In genomic region chr10:124688889-124689670, GRCh38 we compare ENCODE assay signal across 9 cellular contexts. TPM values are rescaled to one million over a fixed set of nuclear protein-coding genes. Genes with fewer than 3 reads are reported as not detected.
DNase-seq lines count a peak whose midpoint lies in the region; ATAC-seq lines count a peak whose summit lies in the region.
"Had no signal": no experiment of that assay in that cellular context is flagged by ENCODE, and none has a peak within 500 bp of the region (broad histone marks: within the 10 kb centered on the region; RNA-seq: fewer than 3 reads in every experiment).

No MANE protein-coding gene starts in this region.

- DNase-seq in activated T-cell treated with anti-CD3 and anti-CD28 coated beads, Interleukin-2, amount 50 U/mL, for 72 hours, result peak; percentile 81 to 84
- DNase-seq in natural killer cell treated with Interleukin-12 subunit alpha and Interleukin-12 subunit beta and Interleukin-15 and Interleukin-18, amount 100 ng/mL, for 72 hours (ENCODE audit: low spot score), result peak; percentile 88
- DNase-seq in SIG-M5 (lab: John Stamatoyannopoulos, UW) (no peak), Ammon's horn (ENCODE audit: low spot score) (no peak), NCI-H748 treated with DMSO at 0.1 percent for 48 hours (lab: John Stamatoyannopoulos, UW) (no peak), NCI-H774 (lab: John Stamatoyannopoulos, UW) (no peak)
- DNase-seq: IMR-90 had no signal

- peaks cover 92% of the 10 kb centered on the region for H3K4me1 Mint-ChIP-seq in activated T-cell treated with anti-CD3 and anti-CD28 coated beads, Interleukin-2, amount 50 U/mL, for 72 hours (ENCODE audit: low read depth)
- H3K4me1 Mint-ChIP-seq in natural killer cell treated with Interleukin-12 subunit alpha and Interleukin-12 subunit beta and Interleukin-15 and Interleukin-18, amount 100 ng/mL, for 72 hours (ENCODE audit: low read depth in 2 of 2), result peaks cover 68 to 84% of the 10 kb centered on the region in 2 donors

- peak overlapping the region; percentile 64 for H3K27ac Mint-ChIP-seq in activated T-cell treated with anti-CD3 and anti-CD28 coated beads, Interleukin-2, amount 50 U/mL, for 72 hours
- H3K27ac Mint-ChIP-seq in natural killer cell treated with Interleukin-12 subunit alpha and Interleukin-12 subunit beta and Interleukin-15 and Interleukin-18, amount 100 ng/mL, for 72 hours, result peak overlapping the region; percentile 91 to 98

- no peaks in the 10 kb centered on the region for H3K27me3 Mint-ChIP-seq in activated T-cell treated with anti-CD3 and anti-CD28 coated beads, Interleukin-2, amount 50 U/mL, for 72 hours (ENCODE audit: low read depth)
- no peaks in the 10 kb centered on the region for H3K27me3 Mint-ChIP-seq in natural killer cell treated with Interleukin-12 subunit alpha and Interleukin-12 subunit beta and Interleukin-15 and Interleukin-18, amount 100 ng/mL, for 72 hours

- H3K36me3 Mint-ChIP-seq in activated T-cell treated with anti-CD3 and anti-CD28 coated beads, Interleukin-2, amount 50 U/mL, for 72 hours (ENCODE audit: insufficient read depth in 2 of 2), result peaks cover 15 to 25% of the 10 kb centered on the region in 2 donors
- peaks cover 6% of the 10 kb centered on the region for H3K36me3 Mint-ChIP-seq in natural killer cell treated with Interleukin-12 subunit alpha and Interleukin-12 subunit beta and Interleukin-15 and Interleukin-18, amount 100 ng/mL, for 72 hours

- no peaks in the 10 kb centered on the region for H3K9me3 Mint-ChIP-seq in activated T-cell treated with anti-CD3 and anti-CD28 coated beads, Interleukin-2, amount 50 U/mL, for 72 hours
- H3K9me3 Mint-ChIP-seq in natural killer cell treated with Interleukin-12 subunit alpha and Interleukin-12 subunit beta and Interleukin-15 and Interleukin-18, amount 100 ng/mL, for 72 hours, result no peaks in the 10 kb centered on the region

- H3K4me3 Mint-ChIP-seq in activated T-cell treated with anti-CD3 and anti-CD28 coated beads, Interleukin-2, amount 50 U/mL, for 72 hours, result peak overlapping the region; percentile 77 to 79
- peak overlapping the region; percentile 79 for H3K4me3 Mint-ChIP-seq in natural killer cell treated with Interleukin-12 subunit alpha and Interleukin-12 subunit beta and Interleukin-15 and Interleukin-18, amount 100 ng/mL, for 72 hours

- ATAC-seq in GM19328 (IDR thresholded peaks at IDR 0.05; ENCODE audit: unreplicated experiment), result peak; percentile 92
- ATAC-seq in HG03103 (IDR thresholded peaks at IDR 0.05; ENCODE audit: low read depth, unreplicated experiment), result peak; percentile 95
- peak; percentile 87 to 92 for ATAC-seq in activated T-cell treated with anti-CD3 and anti-CD28 coated beads, Interleukin-2, amount 50 U/mL, for 72 hours (replicated peaks in 1 of 2)
- peak; percentile 97 for ATAC-seq in natural killer cell treated with Interleukin-12 subunit alpha and Interleukin-12 subunit beta and Interleukin-15 and Interleukin-18, amount 100 ng/mL, for 72 hours

RNA-seq across cellular contexts. Expression of gene FAM53B, which starts 55.1 kb away (rescaled TPM):
- 10 to 100 TPM; 30.0 to 37.7 TPM for total RNA-seq in activated T-cell treated with anti-CD3 and anti-CD28 coated beads, Interleukin-2, amount 50 U/mL, for 72 hours
- total RNA-seq in natural killer cell treated with Interleukin-12 subunit alpha and Interleukin-12 subunit beta and Interleukin-15 and Interleukin-18, amount 100 ng/mL, for 72 hours, result 10 to 100 TPM; 16.6 to 21.8 TPM

Comparison
In these comparisons a context has a peak if more than half of its experiments do, and no peak if none do; other contexts are left out.
1. DNase-seq: peak in activated T-cell treated with anti-CD3 and anti-CD28 coated beads, Interleukin-2, amount 50 U/mL, for 72 hours (2 of 2) and natural killer cell treated with Interleukin-12 subunit alpha and Interleukin-12 subunit beta and Interleukin-15 and Interleukin-18, amount 100 ng/mL, for 72 hours (single experiment); none in SIG-M5 (single experiment), Ammon's horn (single experiment), NCI-H748 treated with DMSO at 0.1 percent for 48 hours (single experiment) and NCI-H774 (single experiment).
2. Peak in every context shown above with its lines, with median percentiles within 50 percentile points of each other: ATAC-seq.